27 cellular contexts compared by ENCODE assay signal in genomic region chr2:23769364-23769763, GRCh38.
"Had no signal": no experiment of that assay in that cellular context is flagged by ENCODE, and none has a peak within 500 bp of the region (broad histone marks: within the 10 kb centered on the region; RNA-seq: fewer than 3 reads in every experiment).

No MANE protein-coding gene starts in this region.

- H3K27me3 ChIP-seq: ascending aorta had no signal

- FAIRE-seq: TTC549 had no signal

- H3K4me3 ChIP-seq: ascending aorta had no signal

- DNase-seq: activated B cell treated with CpG ODN at 0.5 μM for 24 hours; activated CD4-positive, alpha-beta memory T cell treated with anti-CD3 and anti-CD28 coated beads, Interleukin-2, amount 10 ng/mL, durations not matched to agents 7 days and 5 days; activated CD4-positive, alpha-beta T cell treated with anti-CD3 and anti-CD28 coated beads for 36 hours; activated CD4-positive, alpha-beta T cell treated with anti-CD3 and anti-CD28 coated beads for 48 hours; activated CD4-positive, alpha-beta T cell treated with anti-CD3 and anti-CD28 coated beads, Interleukin-2, amount 10 ng/mL, durations not matched to agents 7 days and 5 days; activated CD4-positive, alpha-beta T cell treated with anti-CD3 and anti-CD28 coated beads, Interleukin-2, amount 50 U/mL, for 48 hours; activated CD4-positive, CD25-positive, alpha-beta regulatory T cell treated with anti-CD3 and anti-CD28 coated beads, Interleukin-2, amount 50 U/mL, for 72 hours; activated CD8-positive, alpha-beta memory T cell treated with anti-CD3 and anti-CD28 coated beads for 24 hours; activated CD8-positive, alpha-beta memory T cell treated with anti-CD3 and anti-CD28 coated beads, Interleukin-2, amount 10 ng/mL, durations not matched to agents 7 days and 5 days; activated CD8-positive, alpha-beta memory T cell treated with anti-CD3 and anti-CD28 coated beads, Interleukin-2, amount 50 U/mL, for 48 hours; activated CD8-positive, alpha-beta T cell treated with anti-CD3 and anti-CD28 coated beads, Interleukin-2, amount 10 ng/mL, durations not matched to agents 7 days and 5 days; activated effector memory CD4-positive, alpha-beta T cell treated with Interleukin-2 at 50 U/mL for 16 hours; activated gamma-delta T cell; activated naive CD4-positive, alpha-beta T cell treated with anti-CD3 and anti-CD28 coated beads, Interleukin-2, amount 10 ng/mL, durations not matched to agents 7 days and 5 days; activated naive CD4-positive, alpha-beta T cell treated with Interleukin-2 at 50 U/mL for 16 hours; activated naive CD8-positive, alpha-beta T cell treated with anti-CD3 and anti-CD28 coated beads, Interleukin-2, amount 10 ng/mL, durations not matched to agents 7 days and 5 days; activated naive CD8-positive, alpha-beta T cell treated with anti-CD3 and anti-CD28 coated beads, Interleukin-2, amount 50 U/mL, for 24 hours; activated T-cell treated with anti-CD3 and anti-CD28 coated beads, Interleukin-2, amount 50 U/mL, for 24 hours; activated T-cell treated with anti-CD3 and anti-CD28 coated beads, Interleukin-2, amount 50 U/mL, for 48 hours; amygdala; anterior cingulate cortex; central memory CD4-positive, alpha-beta T cell; T-helper 1 cell; T-helper 2 cell; T-helper 9 cell had no signal

- ATAC-seq: activated CD4-positive, alpha-beta T cell treated with anti-CD3 and anti-CD28 coated beads for 36 hours; activated CD8-positive, alpha-beta memory T cell treated with anti-CD3 and anti-CD28 coated beads, Interleukin-2, amount 10 ng/mL, durations not matched to agents 7 days and 5 days; activated CD8-positive, alpha-beta T cell treated with anti-CD3 and anti-CD28 coated beads, Interleukin-2, amount 10 ng/mL, durations not matched to agents 7 days and 5 days; activated naive CD8-positive, alpha-beta T cell treated with anti-CD3 and anti-CD28 coated beads, Interleukin-2, amount 50 U/mL, for 24 hours had no signal
